28 cellular contexts compared by ENCODE assay signal in genomic region chr1:7464736-7465135, GRCh38.
"Had no signal": no experiment of that assay in that cellular context is flagged by ENCODE, and none has a peak within 500 bp of the region (broad histone marks: within the 10 kb centered on the region; RNA-seq: fewer than 3 reads in every experiment).

No MANE protein-coding gene starts in this region.

- DNase-seq: stimulated activated CD4-positive, alpha-beta T cell treated with anti-CD3 and anti-CD28 coated beads, Interleukin-2, amount 100 ng/mL, for 48 hours; stimulated activated CD4-positive, alpha-beta T cell treated with anti-CD3 and anti-CD28 coated beads, Interleukin-4, amount 100 ng/mL, for 1 hour; stimulated activated CD4-positive, alpha-beta T cell treated with anti-CD3 and anti-CD28 coated beads, Interleukin-4, amount 100 ng/mL, for 24 hours; stimulated activated CD4-positive, alpha-beta T cell treated with anti-CD3 and anti-CD28 coated beads, Interleukin-4, amount 100 ng/mL, for 4 hours; stimulated activated CD8-positive, alpha-beta memory T cell treated with anti-CD3 and anti-CD28 coated beads, Interleukin-4, amount 100 ng/mL, for 48 hours; stimulated activated naive B cell treated with anti-CD40 and anti-IgM and Interleukin-4, amounts not matched to agents 10 μg/mL and 1 μg/mL and 100 μg/mL, for 72 hours; stimulated activated naive CD4-positive, alpha-beta T cell; stimulated activated naive CD4-positive, alpha-beta T cell treated with Interleukin-2 at 50 U/mL for 16 hours; stimulated activated naive CD8-positive, alpha-beta T cell treated with anti-CD3 and anti-CD28 coated beads, Interleukin-15, amount 100 ng/mL, for 72 hours; stimulated activated naive CD8-positive, alpha-beta T cell treated with anti-CD3 and anti-CD28 coated beads, Interleukin-15, Interleukin-2, amounts not matched to agents 100 U/mL and 50 U/mL, for 24 hours; stomach; substantia nigra; testis; thyroid gland; tibial artery; transverse colon; trophoblast cell; upper lobe of left lung; upper lobe of right lung; uterus had no signal

- ATAC-seq: stimulated activated effector memory CD8-positive, alpha-beta T cell treated with anti-CD3 and anti-CD28 coated beads, Interleukin-12 subunit alpha, Interleukin-12 subunit beta, amount 100 ng/mL, for 72 hours; stimulated activated memory B cell treated with anti-CD40 and anti-IgM and Interleukin-4, amounts not matched to agents 10 μg/mL and 1 μg/mL and 100 μg/mL, for 72 hours; stimulated activated naive B cell treated with anti-CD40 and anti-IgM and Interleukin-4, amounts not matched to agents 10 μg/mL and 1 μg/mL and 100 μg/mL, for 72 hours; stimulated activated naive CD8-positive, alpha-beta T cell treated with anti-CD3 and anti-CD28 coated beads, Interleukin-15, amount 100 ng/mL, for 72 hours; stimulated activated naive CD8-positive, alpha-beta T cell treated with anti-CD3 and anti-CD28 coated beads, Interleukin-15, Interleukin-2, amounts not matched to agents 100 U/mL and 50 U/mL, for 24 hours; upper lobe of right lung had no signal

- H3K36me3 Mint-ChIP-seq: stimulated activated effector memory CD8-positive, alpha-beta T cell treated with anti-CD3 and anti-CD28 coated beads, Interleukin-12 subunit alpha, Interleukin-12 subunit beta, amount 100 ng/mL, for 72 hours; stimulated activated memory B cell treated with anti-CD40 and anti-IgM and Interleukin-4, amounts not matched to agents 10 μg/mL and 1 μg/mL and 100 μg/mL, for 72 hours; stimulated activated naive B cell treated with anti-CD40 and anti-IgM and Interleukin-4, amounts not matched to agents 10 μg/mL and 1 μg/mL and 100 μg/mL, for 72 hours; type B pancreatic cell had no signal

- H3K4me3 Mint-ChIP-seq: stimulated activated effector memory CD8-positive, alpha-beta T cell treated with anti-CD3 and anti-CD28 coated beads, Interleukin-12 subunit alpha, Interleukin-12 subunit beta, amount 100 ng/mL, for 72 hours; stimulated activated memory B cell treated with anti-CD40 and anti-IgM and Interleukin-4, amounts not matched to agents 10 μg/mL and 1 μg/mL and 100 μg/mL, for 72 hours; stimulated activated naive B cell treated with anti-CD40 and anti-IgM and Interleukin-4, amounts not matched to agents 10 μg/mL and 1 μg/mL and 100 μg/mL, for 72 hours; stimulated activated naive CD8-positive, alpha-beta T cell treated with anti-CD3 and anti-CD28 coated beads, Interleukin-15, amount 100 ng/mL, for 72 hours; stimulated activated naive CD8-positive, alpha-beta T cell treated with anti-CD3 and anti-CD28 coated beads, Interleukin-15, Interleukin-2, amounts not matched to agents 100 ng/mL and 50 ng/mL, for 24 hours; type B pancreatic cell had no signal

- H3K4me1 ChIP-seq: transverse colon, upper lobe of left lung, upper lobe of right lung had no signal

- H3K27ac Mint-ChIP-seq: stimulated activated effector memory CD8-positive, alpha-beta T cell treated with anti-CD3 and anti-CD28 coated beads, Interleukin-12 subunit alpha, Interleukin-12 subunit beta, amount 100 ng/mL, for 72 hours; stimulated activated memory B cell treated with anti-CD40 and anti-IgM and Interleukin-4, amounts not matched to agents 10 μg/mL and 1 μg/mL and 100 μg/mL, for 72 hours; stimulated activated naive B cell treated with anti-CD40 and anti-IgM and Interleukin-4, amounts not matched to agents 10 μg/mL and 1 μg/mL and 100 μg/mL, for 72 hours; stimulated activated naive CD8-positive, alpha-beta T cell treated with anti-CD3 and anti-CD28 coated beads, Interleukin-15, amount 100 ng/mL, for 72 hours; stimulated activated naive CD8-positive, alpha-beta T cell treated with anti-CD3 and anti-CD28 coated beads, Interleukin-15, Interleukin-2, amounts not matched to agents 100 ng/mL and 50 ng/mL, for 24 hours; type B pancreatic cell had no signal

- H3K9me3 ChIP-seq: stomach, suprapubic skin, testis, thoracic aorta, thyroid gland, tibial artery, tibial nerve, transverse colon, upper lobe of left lung, upper lobe of right lung, uterus, vagina had no signal

- H3K4me3 ChIP-seq: stomach, suprapubic skin, testis, thoracic aorta, thyroid gland, tibial artery, tibial nerve, transverse colon, upper lobe of left lung, upper lobe of right lung, uterus, vagina had no signal

- H3K27me3 ChIP-seq: stomach, testis, thyroid gland, tibial artery, tibial nerve, transverse colon, upper lobe of left lung, upper lobe of right lung, uterus, vagina had no signal

- H3K4me1 Mint-ChIP-seq: stimulated activated effector memory CD8-positive, alpha-beta T cell treated with anti-CD3 and anti-CD28 coated beads, Interleukin-12 subunit alpha, Interleukin-12 subunit beta, amount 100 ng/mL, for 72 hours; stimulated activated memory B cell treated with anti-CD40 and anti-IgM and Interleukin-4, amounts not matched to agents 10 μg/mL and 1 μg/mL and 100 μg/mL, for 72 hours; stimulated activated naive B cell treated with anti-CD40 and anti-IgM and Interleukin-4, amounts not matched to agents 10 μg/mL and 1 μg/mL and 100 μg/mL, for 72 hours; stimulated activated naive CD8-positive, alpha-beta T cell treated with anti-CD3 and anti-CD28 coated beads, Interleukin-15, amount 100 ng/mL, for 72 hours had no signal

- H3K27me3 Mint-ChIP-seq: stimulated activated naive CD8-positive, alpha-beta T cell treated with anti-CD3 and anti-CD28 coated beads, Interleukin-15, Interleukin-2, amounts not matched to agents 100 ng/mL and 50 ng/mL, for 24 hours had no signal

- H3K9me3 Mint-ChIP-seq: stimulated activated effector memory CD8-positive, alpha-beta T cell treated with anti-CD3 and anti-CD28 coated beads, Interleukin-12 subunit alpha, Interleukin-12 subunit beta, amount 100 ng/mL, for 72 hours; stimulated activated memory B cell treated with anti-CD40 and anti-IgM and Interleukin-4, amounts not matched to agents 10 μg/mL and 1 μg/mL and 100 μg/mL, for 72 hours; stimulated activated naive B cell treated with anti-CD40 and anti-IgM and Interleukin-4, amounts not matched to agents 10 μg/mL and 1 μg/mL and 100 μg/mL, for 72 hours; stimulated activated naive CD8-positive, alpha-beta T cell treated with anti-CD3 and anti-CD28 coated beads, Interleukin-15, amount 100 ng/mL, for 72 hours; stimulated activated naive CD8-positive, alpha-beta T cell treated with anti-CD3 and anti-CD28 coated beads, Interleukin-15, Interleukin-2, amounts not matched to agents 100 ng/mL and 50 ng/mL, for 24 hours; type B pancreatic cell had no signal

- H3K27ac ChIP-seq: stomach, suprapubic skin, testis, thoracic aorta, thyroid gland, tibial artery, tibial nerve, transverse colon, upper lobe of left lung, upper lobe of right lung, uterus, vagina had no signal

- H3K36me3 ChIP-seq: stomach, suprapubic skin, thoracic aorta, thyroid gland, tibial artery, tibial nerve, transverse colon, upper lobe of left lung, upper lobe of right lung, uterus, vagina had no signal
